10 cellular contexts compared by ENCODE assay signal in the genomic region with DNA sequence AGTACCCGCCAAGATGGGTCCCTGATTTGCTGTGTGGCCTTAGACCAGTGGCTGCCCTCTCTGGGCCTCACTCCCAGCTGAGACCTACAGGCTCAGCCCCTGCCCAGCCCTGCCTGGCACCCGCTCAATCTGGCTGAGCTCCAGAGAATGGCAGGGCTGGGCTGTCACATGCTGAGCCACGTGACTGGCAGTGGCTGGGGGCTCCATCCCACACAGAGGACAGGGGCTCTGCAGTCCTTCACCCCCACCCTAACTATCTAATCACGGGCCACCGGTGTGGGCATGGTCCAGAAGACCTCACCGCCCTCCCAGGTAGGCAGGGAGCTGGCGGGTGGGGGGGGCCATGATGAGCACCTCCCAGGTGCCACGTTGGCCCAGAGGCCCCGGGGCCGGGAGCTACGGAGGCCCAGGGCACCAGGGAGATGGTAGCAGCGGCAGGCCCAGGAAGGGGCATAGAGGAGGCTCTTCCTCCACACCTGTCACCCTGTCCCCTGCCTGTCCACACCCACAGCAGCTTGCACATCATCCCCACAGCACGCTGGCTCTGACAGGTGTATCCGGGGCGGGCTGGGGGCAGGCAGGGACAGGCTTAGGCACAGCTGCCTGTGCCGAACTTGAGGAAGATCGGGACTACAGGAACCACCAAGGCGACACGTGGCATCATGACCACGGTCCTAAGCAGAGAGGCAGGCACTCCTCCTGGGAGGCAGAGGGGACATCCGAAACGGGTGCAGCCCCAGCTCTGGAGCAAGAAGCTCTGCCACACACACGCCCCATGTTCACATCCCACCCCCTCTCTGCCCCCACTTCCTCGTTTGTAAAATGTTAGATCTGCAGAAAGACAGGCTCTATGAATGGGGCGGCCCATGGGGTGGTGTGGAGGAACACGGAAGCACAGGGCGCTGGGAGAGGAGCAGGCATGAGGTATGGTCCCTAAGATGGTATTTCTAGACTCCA. TPM values are rescaled to one million over a fixed set of nuclear protein-coding genes. Genes with fewer than 3 reads are reported as not detected.
A peak's percentile ranks its signal among the peaks of the same experiment; 100 is the strongest.
DNase-seq lines count a peak whose midpoint lies in the region; ATAC-seq, FAIRE-seq and TF ChIP-seq lines count a peak whose summit lies in the region.
"Had no signal": no experiment of that assay in that cellular context is flagged by ENCODE, and none has a peak within 500 bp of the region (broad histone marks: within the 10 kb centered on the region; RNA-seq: fewer than 3 reads in every experiment).

No MANE protein-coding gene starts in this region.

- CTCF ChIA-PET in IMR-90 (lab: Yijun Ruan, JAX): interaction anchor here (0.6 kb wide), 1 partner anchor 104 kb away, joined by 5 read pairs; no protein-coding TSS in a partner anchor

- TF ChIP-seq RAD21 in IMR-90 (IDR thresholded peaks at IDR 0.05; ENCODE audit: low read length): no peak

- peak overlapping the region; percentile 53 for H3K27ac Mint-ChIP-seq in T-helper 17 cell

- no peak overlapping the region for H3K4me3 Mint-ChIP-seq in T-helper 17 cell

- H3K4me2 ChIP-seq in IMR-90 (ENCODE audit: low read depth, low read length): no peak overlapping the region

- H3K9me3 ChIP-seq in IMR-90 (ENCODE audit: control insufficient read depth, insufficient read depth, low read length) (no peaks in the 10 kb centered on the region), T-helper 17 cell (ENCODE audit: control insufficient read depth, low read length, poor library complexity, severe bottlenecking) (no peaks in the 10 kb centered on the region), mucosa of rectum (ENCODE audit: control insufficient read depth in 2 of 2, low read length in 2 of 2) (no peaks in the 10 kb centered on the region)
- H3K9me3 ChIP-seq: HAP-1 had no signal

- H3K23ac ChIP-seq in IMR-90 (ENCODE audit: low read depth, low read length): no peak overlapping the region

- no peak for TF ChIP-seq POLR2A in IMR-90 (IDR thresholded peaks at IDR 0.05; ENCODE audit: low read depth, low read length)
- TF ChIP-seq POLR2A in H54 (IDR thresholded peaks at IDR 0.05; ENCODE audit: low read depth, low read length): no peak

- H3K79me2 ChIP-seq in ACC112 (ENCODE audit: control insufficient read depth, insufficient read depth, low read length, unreplicated experiment): peaks cover 20% of the 10 kb centered on the region

- H3K27ac ChIP-seq in ACC112 (ENCODE audit: low read depth, low read length): peak overlapping the region; percentile 93
- H3K27ac ChIP-seq in IMR-90 (ENCODE audit: insufficient read depth, low read length): peak overlapping the region; percentile 63
- peak overlapping the region; percentile 94 to 97 for H3K27ac ChIP-seq in mucosa of rectum (ENCODE audit: low read depth in 2 of 2, low read length in 2 of 2)

- H3K36me3 Mint-ChIP-seq in T-helper 17 cell (ENCODE audit: low read depth): no peaks in the 10 kb centered on the region

- peaks cover 40% of the 10 kb centered on the region for H3K4me1 ChIP-seq in ACC112 (ENCODE audit: control insufficient read depth, insufficient read depth, low read length, unreplicated experiment)
- H3K4me1 ChIP-seq in IMR-90 (ENCODE audit: control insufficient read depth, insufficient read depth, low read length): peaks cover 33% of the 10 kb centered on the region
- H3K4me1 ChIP-seq in mucosa of rectum (ENCODE audit: control insufficient read depth in 2 of 2, insufficient read depth in 2 of 2, low read length in 2 of 2): peaks cover 36 to 44% of the 10 kb centered on the region in 2 donors

- H4K20me1 ChIP-seq in IMR-90 (ENCODE audit: insufficient read depth, low read length): no peaks in the 10 kb centered on the region

- peak overlapping the region; percentile 77; the same call in 1 of the 3 replicates for H2BK15ac ChIP-seq in IMR-90 (ENCODE audit: low read depth, low read length)

- H3K27me3 ChIP-seq in ACC112 (ENCODE audit: insufficient read depth, low read length) (no peaks in the 10 kb centered on the region), IMR-90 (ENCODE audit: control insufficient read depth, insufficient read depth, low read length) (no peaks in the 10 kb centered on the region), mucosa of rectum (ENCODE audit: control insufficient read depth in 2 of 2, insufficient read depth in 2 of 2, low read length in 2 of 2) (no peaks in the 10 kb centered on the region)

- intact Hi-C loops in IMR-90 (cut with micrococcal nuclease): no loop called here

- in situ Hi-C loops in IMR-90 (cut with MboI; ENCODE audit: low sequenced_read_pairs) (no loop called here), GM13977 (cut with MboI; ENCODE audit: low pct_unique_long_range_greater_than_20kb, low sequenced_read_pairs, unreplicated experiment) (no loop called here)

- H2BK20ac ChIP-seq in IMR-90 (ENCODE audit: low read depth, low read length): peak overlapping the region; percentile 40

- peak overlapping the region; percentile 50 for H2AK9ac ChIP-seq in IMR-90 (replicated peaks; ENCODE audit: low read depth, low read length, poor library complexity)

- H3K27me3 Mint-ChIP-seq in T-helper 17 cell: peaks cover 7% of the 10 kb centered on the region

- H3K9ac ChIP-seq in IMR-90 (ENCODE audit: low read depth, low read length) (no peak overlapping the region), mucosa of rectum (ENCODE audit: low read depth in 1 of 2, low read length in 2 of 2) (peak overlapping the region; percentile 41 to 65)

- FAIRE-seq in H54 (lab: Jason Lieb, UNC): no peak

- TF ChIP-seq CTCF in IMR-90 (conservative IDR thresholded peaks at IDR 0.05; ENCODE audit: low read depth, low read length) (no peak), GM13977 (IDR thresholded peaks at IDR 0.05; ENCODE audit: extremely low read depth, insufficient read depth, missing control alignments) (no peak)

- ATAC-seq in IMR-90 (ENCODE audit: low read depth): no peak
- no peak for ATAC-seq in T-helper 17 cell
- no peak for ATAC-seq in GM21390 (IDR thresholded peaks at IDR 0.05; ENCODE audit: unreplicated experiment)

- H4K5ac ChIP-seq in IMR-90 (ENCODE audit: low read depth, low read length): peak overlapping the region; percentile 57

- peak overlapping the region; percentile 32 to 92; a peak in 3 of 4 replicates for H4K8ac ChIP-seq in IMR-90 (ENCODE audit: low read depth in 2 of 2, low read length in 2 of 2)

- dilution Hi-C loops in IMR-90 (cut with HindIII; ENCODE audit: low sequenced_read_pairs, unreplicated experiment): no loop called here

- peak overlapping the region; percentile 50; the same call in 1 of the 2 replicates for H3K14ac ChIP-seq in IMR-90 (replicated peaks; ENCODE audit: low read depth, low read length)

- peak overlapping the region; percentile 77 for H2AK5ac ChIP-seq in IMR-90 (ENCODE audit: low read depth, low read length)

- DNase-seq in IMR-90: no peak
- no peak for DNase-seq in T-helper 17 cell
- no peak for DNase-seq in stimulated activated CD4-positive, alpha-beta T cell treated with anti-CD3 and anti-CD28 coated beads, Interleukin-12 subunit alpha, Interleukin-12 subunit beta, amount 100 ng/mL, for 4 hours
- DNase-seq in H54 (ENCODE audit: insufficient read length, low spot score): no peak
- no peak for DNase-seq in GM13977 (ENCODE audit: low spot score)
- DNase-seq: NCI-H748 treated with DMSO at 0.1 percent for 48 hours had no signal

- POLR2A ChIA-PET in IMR-90 (lab: Charles Lee; ENCODE audit: unreplicated experiment): no interaction called here

- peaks cover 13% of the 10 kb centered on the region for H3K4me1 Mint-ChIP-seq in T-helper 17 cell

- peaks cover 29% of the 10 kb centered on the region for H3K9me1 ChIP-seq in IMR-90 (ENCODE audit: insufficient read depth, low read length)

- peak overlapping the region; percentile 100 for H3K4ac ChIP-seq in IMR-90 (ENCODE audit: low read depth, low read length)

- peak overlapping the region; percentile 39 for H2BK120ac ChIP-seq in IMR-90 (ENCODE audit: low read depth, low read length)

- peak overlapping the region; percentile 40; the same call in 1 of the 2 replicates for H3K18ac ChIP-seq in IMR-90 (ENCODE audit: low read depth, low read length)

- no peak overlapping the region for H3K4me3 ChIP-seq in ACC112 (ENCODE audit: low read depth, low read length)
- no peak overlapping the region for H3K4me3 ChIP-seq in IMR-90 (ENCODE audit: insufficient read depth, low read depth, low read length)
- H3K4me3 ChIP-seq in mucosa of rectum (ENCODE audit: low read length in 2 of 2): peak overlapping the region; percentile 38 to 42
- H3K4me3 ChIP-seq: HAP-1 had no signal

- BruUV-seq in IMR-90 (replicated peaks; lab: Mats Ljungman, UMichigan): no TSS peak

- H2BK5ac ChIP-seq in IMR-90 (ENCODE audit: low read depth, low read length, poor library complexity, severe bottlenecking): no peak overlapping the region

- peak overlapping the region; percentile 4; the same call in 1 of the 2 replicates for H4K91ac ChIP-seq in IMR-90 (ENCODE audit: insufficient read depth, low read depth, low read length)

- H3K79me1 ChIP-seq in IMR-90 (ENCODE audit: low read depth in 1 of 2, low read length in 2 of 2): peaks cover 13 to 37% of the 10 kb centered on the region in 2 experiments; a peak in 3 of 4 replicates

- no peaks in the 10 kb centered on the region for H3K36me3 ChIP-seq in ACC112 (ENCODE audit: insufficient read depth, low read length)
- H3K36me3 ChIP-seq in IMR-90 (ENCODE audit: control insufficient read depth, insufficient read depth, low read length): no peaks in the 10 kb centered on the region
- no peaks in the 10 kb centered on the region for H3K36me3 ChIP-seq in mucosa of rectum (ENCODE audit: control insufficient read depth in 2 of 2, insufficient read depth in 2 of 2, low read length in 2 of 2)
- H3K36me3 ChIP-seq: HAP-1 had no signal

- H3K56ac ChIP-seq in IMR-90 (ENCODE audit: extremely low read depth, insufficient read depth, low read length): no peak overlapping the region

- no peak overlapping the region for H2AFZ ChIP-seq in ACC112 (ENCODE audit: low read length, unreplicated experiment)
- H2AFZ ChIP-seq in IMR-90 (replicated peaks; ENCODE audit: low read length, poor library complexity): peak overlapping the region; percentile 37

- 100% methylated on average over 3 of the region's 27 CpGs; no CpG with 5 or more reads in 1 of the 2 experiments for WGBS in IMR-90 (ENCODE audit: extremely low coverage in 2 of 2, insufficient read length in 1 of 2), 2 experiments

RNA-seq across cellular contexts. Expression of a gene that starts 1.5 kb away (rescaled TPM):
- 11.8 and 11.9 TPM in 2 replicates for total RNA-seq in IMR-90 (2012; rRNA removed)
- 22.8 and 28.5 TPM in 2 replicates for polyA plus RNA-seq in IMR-90 (2012; rRNA removed)
- 18.0 and 34.9 TPM in 2 replicates for polyA plus RNA-seq in IMR-90 (2012; cell fraction: cytosol; rRNA removed)
- polyA plus RNA-seq in IMR-90 (2012; cell fraction: nucleus; rRNA removed; ENCODE audit: low replicate concordance): 29.6 and 66.4 TPM in 2 replicates
- total RNA-seq in T-helper 17 cell: 1 to 10 TPM; 1.1 TPM

RNA-seq across cellular contexts. Expression of a gene that starts 4.8 kb away (rescaled TPM):
- total RNA-seq in IMR-90 (2012; rRNA removed) (10.6 and 10.9 TPM in 2 replicates), T-helper 17 cell (10 to 100 TPM; 24.7 to 27.2 TPM)
- polyA plus RNA-seq in IMR-90 (2012; rRNA removed): 18.8 and 19.2 TPM in 2 replicates
- polyA plus RNA-seq in IMR-90 (2012; cell fraction: cytosol; rRNA removed): 10.1 and 28.4 TPM in 2 replicates
- polyA plus RNA-seq in IMR-90 (2012; cell fraction: nucleus; rRNA removed; ENCODE audit: low replicate concordance): 48.5 and 108 TPM in 2 replicates

RNA-seq across cellular contexts. Expression of a gene that starts 21.8 kb away (rescaled TPM):
- 80.0 and 85.9 TPM in 2 replicates for total RNA-seq in IMR-90 (2012; rRNA removed)
- 131 and 165 TPM in 2 replicates for polyA plus RNA-seq in IMR-90 (2012; rRNA removed)
- polyA plus RNA-seq in IMR-90 (2012; cell fraction: cytosol; rRNA removed): 305 and 345 TPM in 2 replicates
- polyA plus RNA-seq in IMR-90 (2012; cell fraction: nucleus; rRNA removed; ENCODE audit: low replicate concordance): 87.1 and 239 TPM in 2 replicates
- 10 to 100 TPM; 59.5 to 64.2 TPM for total RNA-seq in T-helper 17 cell

RNA-seq across cellular contexts. Expression of a gene that starts 30.2 kb away (rescaled TPM):
- total RNA-seq in IMR-90 (2012; rRNA removed) (25.3 and 30.8 TPM in 2 replicates), T-helper 17 cell (100 to 1,000 TPM; 187 to 207 TPM)
- 117 and 148 TPM in 2 replicates for polyA plus RNA-seq in IMR-90 (2012; rRNA removed)
- 31.2 and 68.1 TPM in 2 replicates for polyA plus RNA-seq in IMR-90 (2012; cell fraction: cytosol; rRNA removed)
- polyA plus RNA-seq in IMR-90 (2012; cell fraction: nucleus; rRNA removed; ENCODE audit: low replicate concordance): 905 and 2,934 TPM in 2 replicates

Comparison
In these comparisons a context has a peak if more than half of its experiments do, and no peak if none do; other contexts are left out.
1. H3K4me3 ChIP-seq: peak in mucosa of rectum (2 of 2); none in ACC112 (single experiment) and IMR-90 (single experiment).
2. Peak in every context shown above with its lines, with median percentiles within 50 percentile points of each other: H3K27ac ChIP-seq.